ENCODE assay signal across 7 cellular contexts in genomic region chr20:47836256-47836817, GRCh38. TPM values are rescaled to one million over a fixed set of nuclear protein-coding genes. Genes with fewer than 3 reads are reported as not detected.
DNase-seq lines count a peak whose midpoint lies in the region; TF ChIP-seq lines count a peak whose summit lies in the region.
"Not testable (repeated sequence)": the region's sequence is repeated elsewhere in the genome, so short reads cannot be mapped to it uniquely, and the experiment has no call there.
"Had no signal": no experiment of that assay in that cellular context is flagged by ENCODE, and none has a peak within 500 bp of the region (broad histone marks: within the 10 kb centered on the region; RNA-seq: fewer than 3 reads in every experiment).

No MANE protein-coding gene starts in this region.

- CTCF ChIA-PET in RWPE1 (lab: Yijun Ruan, JAX); mammary epithelial cell (lab: Charles Lee; ENCODE audit: low non-redundant PET): not testable (repeated sequence)

- not testable (repeated sequence) for BruUV-seq in mammary epithelial cell (replicated peaks; lab: Mats Ljungman, UMichigan)

- not testable (repeated sequence) for H3K36me3 ChIP-seq in mammary epithelial cell (ENCODE audit: insufficient read depth, low read length); spleen

- TF ChIP-seq POLR2A in spleen (IDR thresholded peaks at IDR 0.05): not testable (repeated sequence)

- H3K9me3 ChIP-seq in mammary epithelial cell (replicated peaks; ENCODE audit: insufficient read depth, low read length); spleen: not testable (repeated sequence)

- in situ Hi-C loops in mammary epithelial cell (cut with MboI; ENCODE audit: low sequenced_read_pairs in 2 of 2): not testable (repeated sequence)

- not testable (repeated sequence) for H4K20me1 ChIP-seq in mammary epithelial cell (ENCODE audit: insufficient read depth, low read length)

- not testable (repeated sequence) for H3K9ac ChIP-seq in mammary epithelial cell (ENCODE audit: insufficient read depth, low read length)

- 4% methylated on average over 5 of the region's 11 CpGs for WGBS in mammary epithelial cell (ENCODE audit: low coverage, missing lambda C conversion rate)
- 78 to 94% (median 89%) methylated on average over 4 to 8 of the region's 11 CpGs for WGBS in spleen, 5 donors

- DNase-seq in NCI-H345 (lab: John Stamatoyannopoulos, UW) (peak; percentile 29), mammary epithelial cell (peak; percentile 56), cardiac septum (ENCODE audit: low spot score) (peak; percentile 43), spleen (peak; percentile 6)
- not testable (repeated sequence) for DNase-seq in RWPE1 (ENCODE audit: low spot score); epithelial cell of prostate (ENCODE audit: low read depth, low spot score)

- not testable (repeated sequence) for H3K79me2 ChIP-seq in mammary epithelial cell (ENCODE audit: insufficient read depth, low read length)

- intact Hi-C loops in mammary epithelial cell (cut with micrococcal nuclease); spleen (cut with DNase I; ENCODE audit: low total_unique reads): not testable (repeated sequence)
- intact Hi-C loops in cardiac septum (cut with DNase I): loop anchor here (5.0 kb wide), 1 partner anchor 56 kb away; no protein-coding TSS in a partner anchor

- not testable (repeated sequence) for H3K4me3 ChIP-seq in mammary epithelial cell (replicated peaks in 1 of 3; ENCODE audit: insufficient read depth in 1 of 3, low read depth in 2 of 3, low read length in 3 of 3); spleen

- H2AFZ ChIP-seq in mammary epithelial cell (ENCODE audit: low read depth, low read length): not testable (repeated sequence)

- not testable (repeated sequence) for H3K4me2 ChIP-seq in mammary epithelial cell (ENCODE audit: insufficient read depth, low read depth, low read length)

- dilution Hi-C loops in mammary epithelial cell (cut with HindIII; ENCODE audit: low sequenced_read_pairs): not testable (repeated sequence)

- TF ChIP-seq CTCF in RWPE1 (conservative IDR thresholded peaks at IDR 0.05; ENCODE audit: low read depth); mammary epithelial cell (conservative IDR thresholded peaks at IDR 0.05 in 1 of 2, IDR thresholded peaks at IDR 0.05 in 1 of 2; ENCODE audit: extremely low read depth in 1 of 2, insufficient read depth in 1 of 2, low read depth in 1 of 2, low read length in 2 of 2); spleen (IDR thresholded peaks at IDR 0.05 in 8 of 11, conservative IDR thresholded peaks at IDR 0.05 in 3 of 11): not testable (repeated sequence)

- POLR2A ChIA-PET in RWPE1 (lab: Yijun Ruan, JAX; ENCODE audit: low non-redundant PET): not testable (repeated sequence)

- not testable (repeated sequence) for H3K27me3 ChIP-seq in mammary epithelial cell (ENCODE audit: insufficient read depth, low read length); spleen (replicated peaks in 1 of 7)

- not testable (repeated sequence) for H3K4me1 ChIP-seq in mammary epithelial cell (ENCODE audit: insufficient read depth, low read length); spleen

- H3K27ac ChIP-seq in RWPE1 (peak overlapping the region; percentile 100), mammary epithelial cell (ENCODE audit: insufficient read depth, low read depth, low read length) (peak overlapping the region; percentile 35), epithelial cell of prostate (peak overlapping the region; percentile 39)
- H3K27ac ChIP-seq in spleen: not testable (repeated sequence)

RNA-seq across cellular contexts. Expression of gene SULF2, which starts 51.1 kb away (rescaled TPM):
- total RNA-seq in mammary epithelial cell (100 to 1,000 TPM; 256 to 276 TPM), cardiac septum (39.7 TPM), spleen (10 to 100 TPM in 6 of 7 donors, 1 to 10 TPM in 1; 9.3 to 49.1 (median 18.3) TPM)
- polyA plus RNA-seq in mammary epithelial cell (44.0 TPM), spleen (10 to 100 TPM in 1 of 3 donors, 1 to 10 TPM in 2; 5.5 to 24.6 (median 9.4) TPM)
- polyA minus RNA-seq in mammary epithelial cell: 176 TPM
- total RNA-seq: CD4-positive, CD25-positive, alpha-beta regulatory T cell had no signal
